Comparison of ENCODE assay signal across 8 cellular contexts in the genomic region with DNA sequence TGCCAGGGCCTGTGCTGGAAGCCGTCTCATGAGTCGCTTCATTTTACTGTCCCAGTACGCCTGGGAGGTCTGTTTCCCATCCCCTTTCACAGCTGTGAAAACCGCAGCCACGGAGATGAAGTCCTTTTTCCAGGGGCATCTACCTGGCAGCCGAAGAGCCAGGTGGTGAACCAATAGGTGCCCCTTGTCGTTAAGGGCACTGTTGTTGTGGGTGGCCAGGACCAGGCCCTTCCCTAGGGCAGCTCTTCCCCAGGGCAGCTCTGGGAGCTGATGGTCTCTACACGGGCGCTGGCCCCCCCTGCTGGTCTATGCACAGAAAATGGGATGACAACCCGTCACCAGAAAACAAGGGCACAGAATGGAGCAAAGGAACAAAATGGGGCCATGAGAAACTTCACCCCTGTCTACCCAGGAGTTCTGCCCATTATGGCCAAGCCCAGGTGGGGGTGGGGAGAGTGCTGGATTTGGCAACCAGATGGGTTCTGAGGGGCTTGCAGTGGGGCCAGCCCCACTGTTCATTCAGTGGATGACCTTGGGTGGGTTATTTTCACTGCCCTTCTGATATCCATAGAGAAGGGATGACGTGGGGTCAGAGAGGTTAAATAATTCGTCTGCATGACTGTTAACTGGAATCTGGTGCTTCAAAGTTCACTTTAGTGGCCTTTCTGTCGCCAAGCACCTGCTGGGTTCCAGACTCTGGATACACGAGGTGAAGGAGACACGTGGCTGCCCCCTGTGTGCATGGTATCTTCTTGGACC. TPM values are rescaled to one million over a fixed set of nuclear protein-coding genes. Genes with fewer than 3 reads are reported as not detected.
DNase-seq lines count a peak whose midpoint lies in the region; ATAC-seq lines count a peak whose summit lies in the region.

No MANE protein-coding gene starts in this region.

- peak; percentile 72 for DNase-seq in D341Med (ENCODE audit: low spot score)
- DNase-seq in LHCN-M2 (ENCODE audit: low read depth) = peak; percentile 37
- peak in 24 of 34 experiments; percentile 19 to 63 (median 38) for DNase-seq in T-cell
- peak; percentile 81 for DNase-seq in astrocyte of the hippocampus (ENCODE audit: low read depth, low spot score)
- DNase-seq in iPS-NIHi11 (ENCODE audit: low spot score) = peak; percentile 83
- DNase-seq in stimulated activated CD4-positive, alpha-beta T cell treated with anti-CD3 and anti-CD28 coated beads, Interleukin-1b, Interleukin-23, amount 100 ng/mL, for 48 hours = peak; percentile 59

- peak overlapping the region in 1 of 3 donors; percentile 77 for H3K4me3 Mint-ChIP-seq in T-cell

- ATAC-seq in T-cell (replicated peaks in 1 of 4) (peak in 1 of 4 experiments; percentile 23), GM19395 (IDR thresholded peaks at IDR 0.05; ENCODE audit: unreplicated experiment) (no peak), HG02884 (IDR thresholded peaks at IDR 0.05; ENCODE audit: unreplicated experiment) (no peak)

- no peaks in the 10 kb centered on the region for H3K9me3 Mint-ChIP-seq in T-cell

- peaks cover 0 to 11% of the 10 kb centered on the region in 2 donors for H3K27me3 Mint-ChIP-seq in T-cell

- peak overlapping the region in 1 of 2 donors; percentile 27 for H3K27ac Mint-ChIP-seq in T-cell

- POLR2A ChIA-PET in T-cell (lab: Charles Lee) = no interaction called here

- H3K36me3 Mint-ChIP-seq in T-cell = no peaks in the 10 kb centered on the region

- peaks cover 53 to 69% (median 54%) of the 10 kb centered on the region in 3 donors for H3K4me1 Mint-ChIP-seq in T-cell

- CTCF ChIA-PET in T-cell (lab: Charles Lee) = interaction anchor here in 1 of 2 donors (1.0 to 1.2 kb wide), 2 partner anchors 385 to 387 kb away, joined by 3 to 6 read pairs; no protein-coding TSS in a partner anchor

RNA-seq across cellular contexts. Expression of gene RMI2, which starts 11.5 kb away (rescaled TPM):
- total RNA-seq in LHCN-M2 (2014; rRNA removed) (14.2 and 14.3 TPM in 2 replicates), T-cell (1 to 10 TPM; 1.8 to 6.3 (median 4.2) TPM)
- polyA plus RNA-seq in LHCN-M2 (2012) = 6.9 TPM
